Comparison of ENCODE assay signal across 2 cellular contexts in the genomic region with DNA sequence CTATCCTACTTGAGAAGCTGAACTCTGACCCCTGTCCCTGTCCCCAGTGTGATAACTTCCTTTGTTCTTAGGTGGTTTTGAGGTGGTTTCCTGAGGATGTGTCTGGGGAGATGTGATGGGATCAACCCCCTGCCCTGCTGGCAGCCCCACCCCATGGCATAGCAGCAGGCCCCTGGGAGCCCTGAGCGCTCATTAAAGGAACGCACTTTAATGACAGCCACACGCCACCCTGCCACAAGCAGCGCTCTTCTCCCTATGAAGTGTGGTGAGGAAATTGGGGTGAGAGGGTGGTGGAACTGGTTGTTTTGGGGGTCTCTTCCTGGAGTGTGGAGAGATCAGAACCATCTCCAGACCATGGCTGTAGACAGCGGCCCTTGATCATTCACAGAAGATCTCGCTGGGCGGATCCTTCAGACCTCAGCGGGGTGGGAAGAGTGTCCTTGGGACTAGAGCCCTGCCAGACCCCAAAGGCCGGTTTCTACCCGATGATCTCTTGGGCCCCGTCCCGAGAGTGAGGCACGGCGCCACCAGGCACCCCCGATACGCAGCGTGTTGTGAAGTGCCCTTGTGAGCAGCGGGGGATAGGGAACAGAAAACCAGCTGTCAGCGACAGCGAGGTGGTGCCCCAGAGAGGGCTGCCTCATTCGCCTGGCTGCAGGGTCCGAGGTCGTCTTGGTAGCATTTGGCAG.
TF ChIP-seq lines count a peak whose summit lies in the region.

No MANE protein-coding gene starts in this region.

TF ChIP-seq in HCT116, 20 proteins besides CTCF, POLR2A, EP300 and RAD21:
- TF ChIP-seq, protein P1, sequence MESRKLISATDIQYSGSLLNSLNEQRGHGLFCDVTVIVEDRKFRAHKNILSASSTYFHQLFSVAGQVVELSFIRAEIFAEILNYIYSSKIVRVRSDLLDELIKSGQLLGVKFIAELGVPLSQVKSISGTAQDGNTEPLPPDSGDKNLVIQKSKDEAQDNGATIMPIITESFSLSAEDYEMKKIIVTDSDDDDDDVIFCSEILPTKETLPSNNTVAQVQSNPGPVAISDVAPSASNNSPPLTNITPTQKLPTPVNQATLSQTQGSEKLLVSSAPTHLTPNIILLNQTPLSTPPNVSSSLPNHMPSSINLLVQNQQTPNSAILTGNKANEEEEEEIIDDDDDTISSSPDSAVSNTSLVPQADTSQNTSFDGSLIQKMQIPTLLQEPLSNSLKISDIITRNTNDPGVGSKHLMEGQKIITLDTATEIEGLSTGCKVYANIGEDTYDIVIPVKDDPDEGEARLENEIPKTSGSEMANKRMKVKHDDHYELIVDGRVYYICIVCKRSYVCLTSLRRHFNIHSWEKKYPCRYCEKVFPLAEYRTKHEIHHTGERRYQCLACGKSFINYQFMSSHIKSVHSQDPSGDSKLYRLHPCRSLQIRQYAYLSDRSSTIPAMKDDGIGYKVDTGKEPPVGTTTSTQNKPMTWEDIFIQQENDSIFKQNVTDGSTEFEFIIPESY (IDR thresholded peaks at IDR 0.05; ENCODE audit: extremely low read depth, insufficient replicate concordance, low read length), result no peak
- TF ChIP-seq SP1 (IDR thresholded peaks at IDR 0.05; ENCODE audit: low read depth) (no peak), JUND (IDR thresholded peaks at IDR 0.05) (no peak), CEBPB (IDR thresholded peaks at IDR 0.05; ENCODE audit: low read depth) (no peak), CBX3 (IDR thresholded peaks at IDR 0.05; ENCODE audit: low read depth) (no peak), ELF1 (IDR thresholded peaks at IDR 0.05; ENCODE audit: borderline replicate concordance, low read depth) (no peak), ZNF274 (IDR thresholded peaks at IDR 0.05; ENCODE audit: low read depth, low read length) (no peak)
- TF ChIP-seq, protein P2, sequence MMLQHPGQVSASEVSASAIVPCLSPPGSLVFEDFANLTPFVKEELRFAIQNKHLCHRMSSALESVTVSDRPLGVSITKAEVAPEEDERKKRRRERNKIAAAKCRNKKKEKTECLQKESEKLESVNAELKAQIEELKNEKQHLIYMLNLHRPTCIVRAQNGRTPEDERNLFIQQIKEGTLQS (IDR thresholded peaks at IDR 0.05), result no peak
TF ChIP-seq in HCT116: peak in this region for 0.

TF ChIP-seq in K562, 482 proteins besides CTCF, POLR2A, EP300 and RAD21 (continued from another document):
- TF ChIP-seq STAG1 (CRISPR knock-in tag; IDR thresholded peaks at IDR 0.05; ENCODE audit: borderline replicate concordance), result no peak
- TF ChIP-seq SMAD4 (CRISPR knock-in tag; conservative IDR thresholded peaks at IDR 0.05), result no peak
- TF ChIP-seq, protein P3, sequence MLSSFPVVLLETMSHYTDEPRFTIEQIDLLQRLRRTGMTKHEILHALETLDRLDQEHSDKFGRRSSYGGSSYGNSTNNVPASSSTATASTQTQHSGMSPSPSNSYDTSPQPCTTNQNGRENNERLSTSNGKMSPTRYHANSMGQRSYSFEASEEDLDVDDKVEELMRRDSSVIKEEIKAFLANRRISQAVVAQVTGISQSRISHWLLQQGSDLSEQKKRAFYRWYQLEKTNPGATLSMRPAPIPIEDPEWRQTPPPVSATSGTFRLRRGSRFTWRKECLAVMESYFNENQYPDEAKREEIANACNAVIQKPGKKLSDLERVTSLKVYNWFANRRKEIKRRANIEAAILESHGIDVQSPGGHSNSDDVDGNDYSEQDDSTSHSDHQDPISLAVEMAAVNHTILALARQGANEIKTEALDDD (IDR thresholded peaks at IDR 0.05), result no peak
- TF ChIP-seq RCOR1 (IDR thresholded peaks at IDR 0.05; ENCODE audit: borderline replicate concordance in 1 of 2, low read depth in 2 of 2, low read length in 2 of 2), result no peak
- no peak for TF ChIP-seq NR2C1 (IDR thresholded peaks at IDR 0.05)
- TF ChIP-seq NR2C1 (tag; IDR thresholded peaks at IDR 0.05), result 0 out of 2 replicates have a peak, but pooled peaks have one; percentile 32
- no peak; the same call in 1 of the 2 replicates for TF ChIP-seq NR2C2 (CRISPR knock-in tag; IDR thresholded peaks at IDR 0.05)
- peak; percentile 63; the same call in 1 of the 2 replicates for TF ChIP-seq NR2C2 (tag; IDR thresholded peaks at IDR 0.05)
TF ChIP-seq in K562: peak in this region for 2.
